Comparison of ENCODE assay signal across 1 cellular context in genomic region chr12:122752464-122753212, GRCh38.
A peak's percentile ranks its signal among the peaks of the same experiment; 100 is the strongest.
TF ChIP-seq lines count a peak whose summit lies in the region.

DENR (plus strand) TSS chr12:122752824; CDS start chr12:122753702, 878 bp downstream.

TF ChIP-seq in HepG2, 621 proteins besides CTCF, POLR2A, EP300 and RAD21 (continued from another document and continues in another):
- TF ChIP-seq SNAPC4 (CRISPR knock-in tag; IDR thresholded peaks at IDR 0.05) (peak; percentile 85), NAIF1 (CRISPR knock-in tag; IDR thresholded peaks at IDR 0.05; ENCODE audit: borderline replicate concordance) (peak; percentile 72; the same call in 1 of the 2 replicates), KAT7 (CRISPR knock-in tag; IDR thresholded peaks at IDR 0.05; ENCODE audit: borderline replicate concordance) (peak; percentile 95), CEBPZ (IDR thresholded peaks at IDR 0.05; ENCODE audit: low read length) (no peak), PHF8 (CRISPR knock-in tag; IDR thresholded peaks at IDR 0.05) (peak; percentile 99), ZFAT (CRISPR knock-in tag; conservative IDR thresholded peaks at IDR 0.05) (0 out of 2 replicates have a peak, but pooled peaks have one; percentile 24), GATA4 (IDR thresholded peaks at IDR 0.05; ENCODE audit: borderline replicate concordance, low read depth) (no peak), ZEB1 (IDR thresholded peaks at IDR 0.05; ENCODE audit: insufficient replicate concordance, low read depth) (peak; percentile 90), KLF12 (CRISPR knock-in tag; IDR thresholded peaks at IDR 0.05; ENCODE audit: borderline replicate concordance) (peak; percentile 99), NFE2 (CRISPR knock-in tag; IDR thresholded peaks at IDR 0.05) (no peak; the same call in 1 of the 2 replicates), ZNF512B (CRISPR knock-in tag; IDR thresholded peaks at IDR 0.05; ENCODE audit: borderline replicate concordance) (no peak), ZNF572 (CRISPR knock-in tag; IDR thresholded peaks at IDR 0.05) (no peak), NCOA1 (CRISPR knock-in tag; IDR thresholded peaks at IDR 0.05) (no peak), ZNF317 (CRISPR knock-in tag; IDR thresholded peaks at IDR 0.05) (peak; percentile 73; the same call in 1 of the 2 replicates), ZNF773 (CRISPR knock-in tag; IDR thresholded peaks at IDR 0.05; ENCODE audit: borderline replicate concordance) (no peak), RNF2 (conservative IDR thresholded peaks at IDR 0.05; ENCODE audit: low read depth) (no peak), GATAD2A (CRISPR knock-in tag; IDR thresholded peaks at IDR 0.05) (peak; percentile 58), PRPF4 (IDR thresholded peaks at IDR 0.05; ENCODE audit: low read depth, low read length, poor library complexity, severe bottlenecking) (no peak), KDM4B (CRISPR knock-in tag; IDR thresholded peaks at IDR 0.05) (peak; percentile 83; the same call in 1 of the 2 replicates), RCOR2 (CRISPR knock-in tag; IDR thresholded peaks at IDR 0.05) (peak; percentile 78), ZNF782 (CRISPR knock-in tag; IDR thresholded peaks at IDR 0.05; ENCODE audit: borderline replicate concordance) (peak; percentile 80), ZNF337 (CRISPR knock-in tag; IDR thresholded peaks at IDR 0.05; ENCODE audit: borderline replicate concordance, low read depth) (peak; percentile 38; the same call in 1 of the 2 replicates), ARHGAP35 (CRISPR knock-in tag; IDR thresholded peaks at IDR 0.05; ENCODE audit: borderline replicate concordance) (peak; percentile 65; the same call in 1 of the 2 replicates), CENPT (CRISPR knock-in tag; IDR thresholded peaks at IDR 0.05; ENCODE audit: low read depth) (no peak), PHF21A (CRISPR knock-in tag; IDR thresholded peaks at IDR 0.05) (no peak), ZNF34 (CRISPR knock-in tag; IDR thresholded peaks at IDR 0.05; ENCODE audit: borderline replicate concordance) (no peak), DR1 (CRISPR knock-in tag; IDR thresholded peaks at IDR 0.05) (peak; percentile 89), MYC (CRISPR knock-in tag; IDR thresholded peaks at IDR 0.05; ENCODE audit: borderline replicate concordance) (peak; percentile 92), DNMT1 (CRISPR knock-in tag; IDR thresholded peaks at IDR 0.05) (0 out of 2 replicates have a peak, but pooled peaks have one; percentile 55), IRX3 (CRISPR knock-in tag; IDR thresholded peaks at IDR 0.05; ENCODE audit: borderline replicate concordance, low read depth) (no peak), CCDC6 (CRISPR knock-in tag; IDR thresholded peaks at IDR 0.05) (peak; percentile 74; the same call in 1 of the 2 replicates), BRF2 (CRISPR knock-in tag; IDR thresholded peaks at IDR 0.05) (0 out of 2 replicates have a peak, but pooled peaks have one; percentile 44), MAZ (IDR thresholded peaks at IDR 0.05; ENCODE audit: borderline replicate concordance, low read depth, low read length) (no peak; the same call in 1 of the 2 replicates), MAZ (CRISPR knock-in tag; IDR thresholded peaks at IDR 0.05; ENCODE audit: low read depth) (peak; percentile 91), ZKSCAN5 (CRISPR knock-in tag; IDR thresholded peaks at IDR 0.05) (0 out of 2 replicates have a peak, but pooled peaks have one; percentile 15), KLF13 (CRISPR knock-in tag; IDR thresholded peaks at IDR 0.05) (0 out of 2 replicates have a peak, but pooled peaks have one; percentile 55)
- TF ChIP-seq, protein P1, sequence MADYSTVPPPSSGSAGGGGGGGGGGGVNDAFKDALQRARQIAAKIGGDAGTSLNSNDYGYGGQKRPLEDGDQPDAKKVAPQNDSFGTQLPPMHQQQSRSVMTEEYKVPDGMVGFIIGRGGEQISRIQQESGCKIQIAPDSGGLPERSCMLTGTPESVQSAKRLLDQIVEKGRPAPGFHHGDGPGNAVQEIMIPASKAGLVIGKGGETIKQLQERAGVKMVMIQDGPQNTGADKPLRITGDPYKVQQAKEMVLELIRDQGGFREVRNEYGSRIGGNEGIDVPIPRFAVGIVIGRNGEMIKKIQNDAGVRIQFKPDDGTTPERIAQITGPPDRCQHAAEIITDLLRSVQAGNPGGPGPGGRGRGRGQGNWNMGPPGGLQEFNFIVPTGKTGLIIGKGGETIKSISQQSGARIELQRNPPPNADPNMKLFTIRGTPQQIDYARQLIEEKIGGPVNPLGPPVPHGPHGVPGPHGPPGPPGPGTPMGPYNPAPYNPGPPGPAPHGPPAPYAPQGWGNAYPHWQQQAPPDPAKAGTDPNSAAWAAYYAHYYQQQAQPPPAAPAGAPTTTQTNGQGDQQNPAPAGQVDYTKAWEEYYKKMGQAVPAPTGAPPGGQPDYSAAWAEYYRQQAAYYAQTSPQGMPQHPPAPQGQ (CRISPR knock-in tag; IDR thresholded peaks at IDR 0.05; ENCODE audit: borderline replicate concordance), result no peak
- TF ChIP-seq, protein P2, sequence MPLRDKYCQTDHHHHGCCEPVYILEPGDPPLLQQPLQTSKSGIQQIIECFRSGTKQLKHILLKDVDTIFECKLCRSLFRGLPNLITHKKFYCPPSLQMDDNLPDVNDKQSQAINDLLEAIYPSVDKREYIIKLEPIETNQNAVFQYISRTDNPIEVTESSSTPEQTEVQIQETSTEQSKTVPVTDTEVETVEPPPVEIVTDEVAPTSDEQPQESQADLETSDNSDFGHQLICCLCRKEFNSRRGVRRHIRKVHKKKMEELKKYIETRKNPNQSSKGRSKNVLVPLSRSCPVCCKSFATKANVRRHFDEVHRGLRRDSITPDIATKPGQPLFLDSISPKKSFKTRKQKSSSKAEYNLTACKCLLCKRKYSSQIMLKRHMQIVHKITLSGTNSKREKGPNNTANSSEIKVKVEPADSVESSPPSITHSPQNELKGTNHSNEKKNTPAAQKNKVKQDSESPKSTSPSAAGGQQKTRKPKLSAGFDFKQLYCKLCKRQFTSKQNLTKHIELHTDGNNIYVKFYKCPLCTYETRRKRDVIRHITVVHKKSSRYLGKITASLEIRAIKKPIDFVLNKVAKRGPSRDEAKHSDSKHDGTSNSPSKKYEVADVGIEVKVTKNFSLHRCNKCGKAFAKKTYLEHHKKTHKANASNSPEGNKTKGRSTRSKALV (CRISPR knock-in tag; IDR thresholded peaks at IDR 0.05), result no peak
- TF ChIP-seq, protein P3, sequence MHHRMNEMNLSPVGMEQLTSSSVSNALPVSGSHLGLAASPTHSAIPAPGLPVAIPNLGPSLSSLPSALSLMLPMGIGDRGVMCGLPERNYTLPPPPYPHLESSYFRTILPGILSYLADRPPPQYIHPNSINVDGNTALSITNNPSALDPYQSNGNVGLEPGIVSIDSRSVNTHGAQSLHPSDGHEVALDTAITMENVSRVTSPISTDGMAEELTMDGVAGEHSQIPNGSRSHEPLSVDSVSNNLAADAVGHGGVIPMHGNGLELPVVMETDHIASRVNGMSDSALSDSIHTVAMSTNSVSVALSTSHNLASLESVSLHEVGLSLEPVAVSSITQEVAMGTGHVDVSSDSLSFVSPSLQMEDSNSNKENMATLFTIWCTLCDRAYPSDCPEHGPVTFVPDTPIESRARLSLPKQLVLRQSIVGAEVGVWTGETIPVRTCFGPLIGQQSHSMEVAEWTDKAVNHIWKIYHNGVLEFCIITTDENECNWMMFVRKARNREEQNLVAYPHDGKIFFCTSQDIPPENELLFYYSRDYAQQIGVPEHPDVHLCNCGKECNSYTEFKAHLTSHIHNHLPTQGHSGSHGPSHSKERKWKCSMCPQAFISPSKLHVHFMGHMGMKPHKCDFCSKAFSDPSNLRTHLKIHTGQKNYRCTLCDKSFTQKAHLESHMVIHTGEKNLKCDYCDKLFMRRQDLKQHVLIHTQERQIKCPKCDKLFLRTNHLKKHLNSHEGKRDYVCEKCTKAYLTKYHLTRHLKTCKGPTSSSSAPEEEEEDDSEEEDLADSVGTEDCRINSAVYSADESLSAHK (CRISPR knock-in tag; IDR thresholded peaks at IDR 0.05; ENCODE audit: borderline replicate concordance), result no peak
- TF ChIP-seq, protein P4, sequence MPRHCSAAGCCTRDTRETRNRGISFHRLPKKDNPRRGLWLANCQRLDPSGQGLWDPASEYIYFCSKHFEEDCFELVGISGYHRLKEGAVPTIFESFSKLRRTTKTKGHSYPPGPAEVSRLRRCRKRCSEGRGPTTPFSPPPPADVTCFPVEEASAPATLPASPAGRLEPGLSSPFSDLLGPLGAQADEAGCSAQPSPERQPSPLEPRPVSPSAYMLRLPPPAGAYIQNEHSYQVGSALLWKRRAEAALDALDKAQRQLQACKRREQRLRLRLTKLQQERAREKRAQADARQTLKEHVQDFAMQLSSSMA (CRISPR knock-in tag; IDR thresholded peaks at IDR 0.05), result no peak
